In the genomic region with DNA sequence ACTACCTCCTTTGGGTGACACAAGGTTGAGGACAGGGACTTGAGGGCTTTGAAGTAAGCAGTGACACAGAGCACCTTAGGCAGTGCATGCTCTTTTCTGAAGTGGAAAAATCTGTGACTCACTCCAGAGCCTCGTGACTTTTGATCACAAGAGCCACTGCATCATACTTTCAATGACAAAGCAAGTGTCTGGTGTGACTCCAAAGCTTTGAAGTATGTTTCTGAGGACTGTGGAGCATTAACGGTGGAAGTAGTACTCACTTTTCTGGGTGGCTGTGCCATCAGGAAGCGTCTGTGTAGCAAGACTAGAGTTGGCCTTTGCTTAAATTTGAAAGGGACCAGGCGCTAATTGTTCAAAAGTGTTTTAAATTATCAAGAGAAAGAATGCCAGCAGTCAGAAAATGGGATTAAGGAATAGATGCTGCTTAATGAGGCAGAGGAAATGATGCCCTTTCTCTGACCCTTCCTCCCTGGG, we compare ENCODE assay signal across 11 cellular contexts.
DNase-seq lines count a peak whose midpoint lies in the region; ATAC-seq, FAIRE-seq and TF ChIP-seq lines count a peak whose summit lies in the region.
"Had no signal": no experiment of that assay in that cellular context is flagged by ENCODE, and none has a peak within 500 bp of the region (broad histone marks: within the 10 kb centered on the region; RNA-seq: fewer than 3 reads in every experiment).

No MANE protein-coding gene starts in this region.

- DNase-seq in Caki2 (ENCODE audit: low read depth) (peak; percentile 93), bronchial epithelial cell (ENCODE audit: low read depth) (peak; percentile 69), NCI-H82 (lab: John Stamatoyannopoulos, UW) (no peak), NCI-H510A (lab: John Stamatoyannopoulos, UW) (no peak), NCI-H2029 treated with DMSO at 0.1 percent for 48 hours (lab: John Stamatoyannopoulos, UW) (no peak), posterior vena cava (ENCODE audit: low spot score) (no peak)
- DNase-seq: COR-L47; NCI-H1105; stimulated activated naive CD4-positive, alpha-beta T cell treated with Interleukin-2 at 50 U/mL for 16 hours had no signal

- no peak for TF ChIP-seq CTCF in bronchial epithelial cell (IDR thresholded peaks at IDR 0.05; ENCODE audit: insufficient read depth, low read length, severe bottlenecking)

- in situ Hi-C loops in Caki2 (cut with HindIII; ENCODE audit: low pct_unique_long_range_greater_than_20kb, low sequenced_read_pairs), result no loop called here

- no peak overlapping the region for H3K4me3 ChIP-seq in bronchial epithelial cell (ENCODE audit: low read depth, low read length)
- no peak overlapping the region for H3K4me3 ChIP-seq in mesodermal cell (ENCODE audit: extremely low read depth, insufficient read depth, low read length, poor library complexity, severe bottlenecking)

- peak; percentile 59 for ATAC-seq in HG03439 (IDR thresholded peaks at IDR 0.05; ENCODE audit: unreplicated experiment)

- H3K4me1 ChIP-seq in mesodermal cell (ENCODE audit: control insufficient read depth, insufficient read depth, low read length, poor library complexity, severe bottlenecking), result peaks cover 6% of the 10 kb centered on the region

- intact Hi-C loops in posterior vena cava (cut with DNase I), result no loop called here

- H3K36me3 ChIP-seq in bronchial epithelial cell (ENCODE audit: control insufficient read depth, insufficient read depth, low read length) (no peaks in the 10 kb centered on the region), mesodermal cell (ENCODE audit: control insufficient read depth, insufficient read depth, low read length) (no peaks in the 10 kb centered on the region)

- 72 to 89% methylated on average over 3 of the region's 4 CpGs for WGBS in mesodermal cell (ENCODE audit: insufficient coverage in 2 of 2), 2 experiments

- no peaks in the 10 kb centered on the region for H3K9me3 ChIP-seq in mesodermal cell (ENCODE audit: control insufficient read depth, low read length)

- no peak for FAIRE-seq in bronchial epithelial cell (lab: Jason Lieb, UNC)

- no peaks in the 10 kb centered on the region for H3K27me3 ChIP-seq in bronchial epithelial cell (ENCODE audit: control insufficient read depth, insufficient read depth, low read length)

- H3K27ac ChIP-seq in mesodermal cell (ENCODE audit: low read depth, low read length, severe bottlenecking), result peak overlapping the region; percentile 72

Comparison
In these comparisons a context has a peak if more than half of its experiments do, and no peak if none do; other contexts are left out.
1. DNase-seq: peak in Caki2 (single experiment) and bronchial epithelial cell (single experiment); none in NCI-H82 (single experiment), NCI-H510A (single experiment), NCI-H2029 treated with DMSO at 0.1 percent for 48 hours (single experiment) and posterior vena cava (single experiment).